Comparison of ENCODE assay signal across 7 cellular contexts in genomic region chr7:106057962-106058901, GRCh38.
DNase-seq lines count a peak whose midpoint lies in the region; ATAC-seq and TF ChIP-seq lines count a peak whose summit lies in the region.

No MANE protein-coding gene starts in this region.

- POLR2A ChIA-PET in HEK293T (lab: Yijun Ruan, JAX) = no interaction called here

- DNase-seq in NCI-H2107 treated with DMSO at 0.1 percent for 48 hours (lab: John Stamatoyannopoulos, UW; ENCODE audit: unreplicated experiment) (peak; percentile 73), ecto neural progenitor cell (ENCODE audit: low spot score) (peak; percentile 69), posterior cingulate gyrus (peak; percentile 78 to 98 (median 90)), HEK293T (ENCODE audit: extremely low spot score) (no peak), AML-193 (lab: John Stamatoyannopoulos, UW) (no peak)

- intact Hi-C loops in posterior cingulate gyrus (cut with DNase I) = loop anchor here (1.0 to 2.0 kb wide), 2 partner anchors 55 to 95 kb away; partner anchors contain the start of gene SYPL1

- CTCF ChIA-PET in HEK293T (lab: Yijun Ruan, JAX) = interaction anchor here (0.6 to 2.1 kb wide), 5 partner anchors 95 to 1064 kb away, joined by 3 to 14 read pairs (median 3); no protein-coding TSS in a partner anchor

- ATAC-seq in GM18861 (IDR thresholded peaks at IDR 0.05; ENCODE audit: unreplicated experiment) (peak; percentile 56), HG02571 (IDR thresholded peaks at IDR 0.05; ENCODE audit: unreplicated experiment) (peak; percentile 55)

TF ChIP-seq in HEK293T, 16 proteins besides CTCF, POLR2A, EP300 and RAD21:
- TF ChIP-seq SUZ12 (IDR thresholded peaks at IDR 0.05) (no peak), BHLHE40 (IDR thresholded peaks at IDR 0.05; ENCODE audit: borderline replicate concordance) (no peak), ELF4 (IDR thresholded peaks at IDR 0.05) (no peak), NFRKB (IDR thresholded peaks at IDR 0.05) (no peak), FOXM1 (IDR thresholded peaks at IDR 0.05; ENCODE audit: borderline replicate concordance) (no peak), SP1 (IDR thresholded peaks at IDR 0.05) (no peak), L3MBTL2 (conservative IDR thresholded peaks at IDR 0.05) (no peak), HDGF (IDR thresholded peaks at IDR 0.05; ENCODE audit: borderline replicate concordance) (no peak), LEF1 (IDR thresholded peaks at IDR 0.05; ENCODE audit: borderline replicate concordance) (no peak), CTBP1 (IDR thresholded peaks at IDR 0.05; ENCODE audit: borderline replicate concordance) (no peak), ZNF384 (IDR thresholded peaks at IDR 0.05) (no peak), FOXA1 (IDR thresholded peaks at IDR 0.05) (no peak), ARNT (IDR thresholded peaks at IDR 0.05) (no peak), TARDBP (IDR thresholded peaks at IDR 0.05) (no peak), FOXK2 (IDR thresholded peaks at IDR 0.05) (no peak)

Comparison
In these comparisons a context has a peak if more than half of its experiments do, and no peak if none do; other contexts are left out.
1. DNase-seq: peak in NCI-H2107 treated with DMSO at 0.1 percent for 48 hours (single experiment), ecto neural progenitor cell (single experiment) and posterior cingulate gyrus (10 of 10); none in HEK293T (single experiment) and AML-193 (0 of 2).